Comparison of ENCODE assay signal across 1 cellular context in the genomic region with DNA sequence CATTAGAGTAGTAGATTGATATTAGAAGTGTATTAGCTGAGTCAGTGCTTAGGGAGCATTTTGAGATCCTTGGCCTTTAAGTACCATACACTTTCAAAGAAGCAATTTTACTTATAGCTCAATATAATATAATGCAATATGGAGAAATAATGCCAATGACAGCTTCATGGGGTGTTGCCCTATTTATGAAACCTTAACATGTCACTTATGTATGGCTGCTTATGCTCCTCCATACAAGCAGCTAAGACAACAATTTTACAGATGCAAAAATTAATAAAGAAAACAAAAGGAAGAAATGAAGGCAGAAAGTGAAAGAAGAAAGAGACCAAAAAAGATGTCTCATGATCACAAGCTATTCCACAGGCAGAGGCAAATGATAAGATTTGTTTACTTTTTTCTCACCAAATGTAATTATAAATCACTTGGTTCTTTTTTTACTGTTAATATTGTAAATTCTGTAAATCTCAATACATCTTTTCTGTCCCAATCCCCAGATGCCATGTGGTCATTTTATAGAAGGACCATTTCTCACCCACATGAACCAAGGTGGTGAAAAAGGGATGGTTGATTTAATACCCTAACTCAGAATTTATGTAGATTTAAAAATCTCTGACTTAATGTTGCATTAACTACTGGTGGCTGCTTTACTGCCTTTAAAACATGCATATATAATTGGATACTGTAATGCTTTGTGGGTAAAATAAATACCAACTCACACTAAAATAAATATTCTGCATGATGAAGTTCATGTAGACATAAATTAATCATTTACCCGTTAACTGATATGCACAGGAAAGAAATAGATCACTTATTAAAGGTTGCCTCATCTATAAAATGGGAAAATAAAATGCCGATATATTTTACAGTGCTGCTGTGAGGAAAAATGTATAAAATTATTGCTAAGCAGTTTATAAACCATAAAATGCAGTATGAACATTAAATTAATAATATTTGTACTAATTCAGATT.
TF ChIP-seq lines count a peak whose summit lies in the region.

No MANE protein-coding gene starts in this region.

TF ChIP-seq in A549, 52 proteins besides CTCF, POLR2A, EP300 and RAD21 (continued from another document):
- TF ChIP-seq FOSL2 (IDR thresholded peaks at IDR 0.05): no peak
- TF ChIP-seq FOSL2 (CRISPR knock-in tag; IDR thresholded peaks at IDR 0.05): peak; percentile 48; the same call in 1 of the 2 replicates
